Comparison of ENCODE assay signal across 1 cellular context in the genomic region with DNA sequence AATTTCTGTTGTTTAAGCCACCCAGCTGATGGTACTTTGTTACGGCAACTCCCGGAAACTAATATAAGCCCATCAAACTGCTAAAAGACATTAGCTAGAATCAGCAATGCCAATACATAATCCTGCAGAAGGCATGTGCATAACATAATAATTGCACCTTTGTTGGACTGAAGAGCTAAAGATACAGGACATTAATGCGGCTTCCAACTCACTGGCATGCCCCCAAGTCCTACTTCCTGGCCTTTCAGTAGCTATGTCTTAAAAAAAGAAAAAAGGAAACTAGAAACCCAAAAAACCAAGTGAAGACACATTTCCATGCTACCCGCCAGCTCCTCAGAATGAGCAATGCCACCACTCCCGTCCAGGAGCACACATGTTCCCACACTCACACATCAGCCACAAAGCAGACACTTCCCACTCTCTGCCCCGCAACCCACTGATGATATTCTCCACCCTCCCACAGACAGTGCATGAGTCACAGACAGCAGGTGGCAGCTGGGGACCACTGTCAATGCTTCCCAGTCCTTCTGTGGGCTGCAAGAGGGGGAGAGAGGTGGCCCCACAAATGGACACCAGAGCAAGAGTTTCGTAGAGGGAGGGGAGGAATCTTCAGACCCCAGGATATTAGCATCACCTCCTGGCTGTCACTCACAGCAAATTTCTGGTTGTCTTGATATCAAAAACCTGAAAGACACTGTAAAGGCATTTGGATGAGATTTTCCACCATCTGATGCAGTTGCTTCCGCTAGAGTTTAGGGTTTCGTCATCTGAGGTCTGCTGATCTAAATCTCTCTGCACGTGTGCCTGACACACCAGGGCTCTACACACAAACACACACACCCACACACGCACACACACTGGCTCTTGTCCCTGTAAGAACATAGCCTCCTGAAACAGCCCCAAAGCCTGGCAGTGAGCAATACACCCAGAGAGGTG.
TF ChIP-seq lines count a peak whose summit lies in the region.

No MANE protein-coding gene starts in this region.

TF ChIP-seq in K562, 482 proteins besides CTCF, POLR2A, EP300 and RAD21 (continued from another document):
- TF ChIP-seq, protein P1, sequence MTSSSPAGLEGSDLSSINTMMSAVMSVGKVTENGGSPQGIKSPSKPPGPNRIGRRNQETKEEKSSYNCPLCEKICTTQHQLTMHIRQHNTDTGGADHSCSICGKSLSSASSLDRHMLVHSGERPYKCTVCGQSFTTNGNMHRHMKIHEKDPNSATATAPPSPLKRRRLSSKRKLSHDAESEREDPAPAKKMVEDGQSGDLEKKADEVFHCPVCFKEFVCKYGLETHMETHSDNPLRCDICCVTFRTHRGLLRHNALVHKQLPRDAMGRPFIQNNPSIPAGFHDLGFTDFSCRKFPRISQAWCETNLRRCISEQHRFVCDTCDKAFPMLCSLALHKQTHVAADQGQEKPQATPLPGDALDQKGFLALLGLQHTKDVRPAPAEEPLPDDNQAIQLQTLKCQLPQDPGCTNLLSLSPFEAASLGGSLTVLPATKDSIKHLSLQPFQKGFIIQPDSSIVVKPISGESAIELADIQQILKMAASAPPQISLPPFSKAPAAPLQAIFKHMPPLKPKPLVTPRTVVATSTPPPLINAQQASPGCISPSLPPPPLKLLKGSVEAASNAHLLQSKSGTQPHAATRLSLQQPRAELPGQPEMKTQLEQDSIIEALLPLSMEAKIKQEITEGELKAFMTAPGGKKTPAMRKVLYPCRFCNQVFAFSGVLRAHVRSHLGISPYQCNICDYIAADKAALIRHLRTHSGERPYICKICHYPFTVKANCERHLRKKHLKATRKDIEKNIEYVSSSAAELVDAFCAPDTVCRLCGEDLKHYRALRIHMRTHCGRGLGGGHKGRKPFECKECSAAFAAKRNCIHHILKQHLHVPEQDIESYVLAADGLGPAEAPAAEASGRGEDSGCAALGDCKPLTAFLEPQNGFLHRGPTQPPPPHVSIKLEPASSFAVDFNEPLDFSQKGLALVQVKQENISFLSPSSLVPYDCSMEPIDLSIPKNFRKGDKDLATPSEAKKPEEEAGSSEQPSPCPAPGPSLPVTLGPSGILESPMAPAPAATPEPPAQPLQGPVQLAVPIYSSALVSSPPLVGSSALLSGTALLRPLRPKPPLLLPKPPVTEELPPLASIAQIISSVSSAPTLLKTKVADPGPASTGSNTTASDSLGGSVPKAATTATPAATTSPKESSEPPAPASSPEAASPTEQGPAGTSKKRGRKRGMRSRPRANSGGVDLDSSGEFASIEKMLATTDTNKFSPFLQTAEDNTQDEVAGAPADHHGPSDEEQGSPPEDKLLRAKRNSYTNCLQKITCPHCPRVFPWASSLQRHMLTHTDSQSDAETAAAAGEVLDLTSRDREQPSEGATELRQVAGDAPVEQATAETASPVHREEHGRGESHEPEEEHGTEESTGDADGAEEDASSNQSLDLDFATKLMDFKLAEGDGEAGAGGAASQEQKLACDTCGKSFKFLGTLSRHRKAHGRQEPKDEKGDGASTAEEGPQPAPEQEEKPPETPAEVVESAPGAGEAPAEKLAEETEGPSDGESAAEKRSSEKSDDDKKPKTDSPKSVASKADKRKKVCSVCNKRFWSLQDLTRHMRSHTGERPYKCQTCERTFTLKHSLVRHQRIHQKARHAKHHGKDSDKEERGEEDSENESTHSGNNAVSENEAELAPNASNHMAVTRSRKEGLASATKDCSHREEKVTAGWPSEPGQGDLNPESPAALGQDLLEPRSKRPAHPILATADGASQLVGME (CRISPR knock-in tag; IDR thresholded peaks at IDR 0.05), result no peak
